Comparison of ENCODE assay signal across 23 cellular contexts in the genomic region with DNA sequence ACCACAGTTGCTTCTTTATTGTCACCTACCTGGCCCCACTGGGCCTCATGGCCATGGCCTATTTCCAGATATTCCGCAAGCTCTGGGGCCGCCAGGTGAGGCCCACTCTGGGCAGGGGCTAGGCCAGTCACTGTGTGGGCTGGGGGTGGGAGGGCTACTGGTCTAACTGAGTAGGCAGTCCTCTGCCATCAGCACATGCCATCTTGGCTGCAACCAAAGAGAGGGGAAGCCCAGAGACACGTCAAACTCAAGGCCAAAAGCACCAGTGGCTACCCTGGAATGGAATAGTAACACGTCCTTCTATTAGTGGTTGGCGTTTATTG. TPM values are rescaled to one million over a fixed set of nuclear protein-coding genes. Genes with fewer than 3 reads are reported as not detected.
"Had no signal": no experiment of that assay in that cellular context is flagged by ENCODE, and none has a peak within 500 bp of the region (broad histone marks: within the 10 kb centered on the region; RNA-seq: fewer than 3 reads in every experiment).

No MANE protein-coding gene starts in this region.

- ATAC-seq: K562 had no signal

- H3K4me3 ChIP-seq: K562, SJSA1, SK-N-MC had no signal

- H3K27ac Mint-ChIP-seq: IgD-negative memory B cell had no signal

- H3K27ac ChIP-seq: HL-60, KMS-11, SJSA1, SK-N-MC had no signal

- DNase-seq: Kasumi-1, MM.1S, NCI-H1092 treated with DMSO at 0.1 percent for 48 hours, NCI-H1436, NCI-H187, NCI-H2029, NCI-H2081 treated with DMSO at 0.1 percent for 48 hours, NCI-H2171, NCI-H226, NCI-H510A, NCI-H524 treated with DMSO at 0.1 percent for 48 hours, NCI-H69, NCI-H774, Right ventricle myocardium superior, RPMI8226, SIG-M5 had no signal

- H3K9me3 Mint-ChIP-seq: IgD-negative memory B cell had no signal

- H3K36me3 ChIP-seq: SJSA1 had no signal

- H3K9me3 ChIP-seq: SJSA1 had no signal

RNA-seq across cellular contexts. Expression of gene HCRTR1, which starts 4.0 kb away (rescaled TPM):
- total RNA-seq: K562, M059J, SJSA1 had no signal
- polyA plus RNA-seq: IgD-negative memory B cell, K562 had no signal

RNA-seq across cellular contexts. Expression of gene TINAGL1, which starts 45.1 kb away (rescaled TPM):
- polyA plus RNA-seq: IgD-negative memory B cell had no signal
